In the genomic region with DNA sequence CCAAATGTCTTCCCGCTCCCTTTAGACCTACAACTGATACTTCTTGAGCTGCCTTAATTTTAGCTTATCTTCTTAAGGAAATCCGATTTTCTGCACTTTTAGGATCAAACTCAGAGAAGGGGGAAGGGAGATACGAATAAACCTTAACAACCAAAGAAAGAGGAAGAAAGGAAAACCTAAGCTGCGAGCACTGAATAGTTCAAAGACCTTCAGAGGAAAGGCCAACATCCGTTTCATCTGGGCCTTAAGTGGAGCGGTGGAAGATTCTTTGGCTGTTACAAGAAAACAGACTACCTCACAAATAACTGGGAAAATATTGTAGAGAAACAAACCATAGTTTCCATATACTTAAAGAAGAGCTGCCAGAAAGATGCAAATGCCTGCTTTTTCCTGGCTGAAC, we compare ENCODE assay signal across 17 cellular contexts. TPM values are rescaled to one million over a fixed set of nuclear protein-coding genes. Genes with fewer than 3 reads are reported as not detected.
A peak's percentile ranks its signal among the peaks of the same experiment; 100 is the strongest.
DNase-seq lines count a peak whose midpoint lies in the region; ATAC-seq, FAIRE-seq and TF ChIP-seq lines count a peak whose summit lies in the region.
"Had no signal": no experiment of that assay in that cellular context is flagged by ENCODE, and none has a peak within 500 bp of the region (broad histone marks: within the 10 kb centered on the region; RNA-seq: fewer than 3 reads in every experiment).

No MANE protein-coding gene starts in this region.

- H4K20me1 ChIP-seq in BLaER1 = no peaks in the 10 kb centered on the region

- no peak for TF ChIP-seq POLR2A in upper lobe of left lung (IDR thresholded peaks at IDR 0.05)

- no peak for TF ChIP-seq EP300 in upper lobe of left lung (IDR thresholded peaks at IDR 0.05)

- H3K4me3 ChIP-seq in BLaER1 = no peak overlapping the region
- H3K4me3 ChIP-seq in upper lobe of left lung = no peak overlapping the region
- H3K4me3 ChIP-seq: HAP-1 had no signal

- H3K9me3 ChIP-seq in BLaER1 = no peaks in the 10 kb centered on the region
- no peaks in the 10 kb centered on the region for H3K9me3 ChIP-seq in upper lobe of left lung
- H3K9me3 ChIP-seq: Caco-2, HAP-1 had no signal

- H3K36me3 ChIP-seq in BLaER1 (no peaks in the 10 kb centered on the region), upper lobe of left lung (no peaks in the 10 kb centered on the region)
- H3K36me3 ChIP-seq: HAP-1 had no signal

- peaks cover 4% of the 10 kb centered on the region for H3K36me3 Mint-ChIP-seq in endothelial cell (ENCODE audit: low read depth, unreplicated experiment)

- no peak for ATAC-seq in upper lobe of left lung (ENCODE audit: low FRiP score in 2 of 2)

- peaks cover 40% of the 10 kb centered on the region for H3K4me1 Mint-ChIP-seq in endothelial cell (ENCODE audit: unreplicated experiment)
- H3K4me1 Mint-ChIP-seq: B cell had no signal

- no peaks in the 10 kb centered on the region for H3K9me3 Mint-ChIP-seq in endothelial cell (ENCODE audit: unreplicated experiment)

- peak; percentile 94 for FAIRE-seq in D721Med (lab: Jason Lieb, UNC)

- TF ChIP-seq CTCF in D721Med (IDR thresholded peaks at IDR 0.05; ENCODE audit: insufficient read depth, missing control alignments) (no peak), endothelial cell (IDR thresholded peaks at IDR 0.05; ENCODE audit: unreplicated experiment) (no peak), upper lobe of left lung (IDR thresholded peaks at IDR 0.05) (no peak)

- in situ Hi-C loops in G401 (cut with HindIII; ENCODE audit: low sequenced_read_pairs) = no loop called here

- no peak overlapping the region for H3K9ac ChIP-seq in BLaER1

- peak overlapping the region; percentile 65 for H3K27ac Mint-ChIP-seq in endothelial cell (ENCODE audit: unreplicated experiment)
- H3K27ac Mint-ChIP-seq: B cell; CD4-positive, alpha-beta T cell had no signal

- DNase-seq in D721Med (ENCODE audit: insufficient read length, low spot score) (no peak), MV-4-11 (lab: John Stamatoyannopoulos, UW) (peak; percentile 33), endothelial cell (ENCODE audit: low spot score) (no peak), occipital lobe (lab: John Stamatoyannopoulos, UW) (no peak), G401 (ENCODE audit: low spot score) (no peak), upper lobe of left lung (no peak)
- DNase-seq: Caco-2; CD4-positive, alpha-beta T cell; DMS153; DMS79; GF-D8 had no signal

- H3K27me3 ChIP-seq in BLaER1 = no peaks in the 10 kb centered on the region
- no peaks in the 10 kb centered on the region for H3K27me3 ChIP-seq in upper lobe of left lung

- WGBS in upper lobe of left lung, 2 donors = 42 to 45% methylated on average over 6 of the region's 6 CpGs

- H3K4me3 Mint-ChIP-seq in endothelial cell (ENCODE audit: unreplicated experiment) = no peak overlapping the region
- H3K4me3 Mint-ChIP-seq: B cell; CD4-positive, alpha-beta T cell had no signal

- peak overlapping the region; percentile 42 for H3K4me2 ChIP-seq in BLaER1

- H3K27ac ChIP-seq in BLaER1 (no peak overlapping the region), upper lobe of left lung (no peak overlapping the region)
- H3K27ac ChIP-seq: C4-2B had no signal

- peaks cover 2% of the 10 kb centered on the region for H3K27me3 Mint-ChIP-seq in endothelial cell (ENCODE audit: unreplicated experiment)

- H3K4me1 ChIP-seq in BLaER1 = peaks cover 17% of the 10 kb centered on the region
- no peaks in the 10 kb centered on the region for H3K4me1 ChIP-seq in upper lobe of left lung

RNA-seq across cellular contexts. Expression of gene VIT, which starts 43.5 kb away (rescaled TPM):
- total RNA-seq in endothelial cell (ENCODE audit: unreplicated experiment) = 3.6 TPM
- not detected for total RNA-seq in occipital lobe
- not detected in 2 replicates for total RNA-seq in G401 (2014; rRNA removed; shearing (Covaris generic))
- 1 to 10 TPM in 1 of 6 donors, under 1 TPM in 4, not detected in 1; 0.22 to 1.4 (median 0.54) TPM for total RNA-seq in upper lobe of left lung
- total RNA-seq: B cell; CD4-positive, alpha-beta T cell; Daoy; HT-29 had no signal
